7 cellular contexts compared by ENCODE assay signal in genomic region chr9:13279284-13280162, GRCh38. TPM values are rescaled to one million over a fixed set of nuclear protein-coding genes. Genes with fewer than 3 reads are reported as not detected.
DNase-seq lines count a peak whose midpoint lies in the region; FAIRE-seq and TF ChIP-seq lines count a peak whose summit lies in the region.

Gene MPDZ (minus strand): TSS chr9:13279692. CDS start chr9:13250315, 29,377 bp downstream.

- H3K79me1 ChIP-seq in mesenchymal stem cell (replicated peaks; ENCODE audit: low read length, poor library complexity, severe bottlenecking): no peaks in the 10 kb centered on the region

- peak within 1 kb of the TSS; percentile 92 for H4K91ac ChIP-seq in mesenchymal stem cell (ENCODE audit: low read length)

- H2AK5ac ChIP-seq in mesenchymal stem cell (ENCODE audit: low read length, severe bottlenecking): no peak within 1 kb of the TSS

- H3K4me2 ChIP-seq in mesenchymal stem cell (ENCODE audit: low read length, poor library complexity, severe bottlenecking): peak within 1 kb of the TSS; percentile 85

- H3K9me3 ChIP-seq in Peyer's patch (no peaks in the 10 kb centered on the region), mesenchymal stem cell (ENCODE audit: control insufficient read depth, low read length) (no peaks in the 10 kb centered on the region), transverse colon (no peaks in the 10 kb centered on the region)

- peak within 1 kb of the TSS; percentile 38 to 79 for H2BK12ac ChIP-seq in mesenchymal stem cell (ENCODE audit: low read length in 2 of 2)

- TF ChIP-seq CTCF in Peyer's patch (IDR thresholded peaks at IDR 0.05) (no peak), transverse colon (IDR thresholded peaks at IDR 0.05) (no peak)

- H3K27me3 ChIP-seq in Peyer's patch (no peaks in the 10 kb centered on the region), mesenchymal stem cell (ENCODE audit: control insufficient read depth in 1 of 2, insufficient read depth in 1 of 2, low read length in 2 of 2) (no peaks in the 10 kb centered on the region), transverse colon (peaks cover 22% of the 10 kb centered on the region)

- peak within 1 kb of the TSS; percentile 68 to 73 for H3K23ac ChIP-seq in mesenchymal stem cell (ENCODE audit: low read length in 2 of 2)

- H3K27ac ChIP-seq in Peyer's patch (peak within 1 kb of the TSS; percentile 52 to 92 (median 68)), mesenchymal stem cell (ENCODE audit: low read length, poor library complexity, severe bottlenecking) (peak within 1 kb of the TSS; percentile 78), transverse colon (peak within 1 kb of the TSS; percentile 86 to 93 (median 88))

- intact Hi-C loops in transverse colon (cut with DNase I; ENCODE audit: low total_unique reads): no loop called here

- FAIRE-seq in GM12892 (lab: Jason Lieb, UNC): no peak

- H2BK5ac ChIP-seq in mesenchymal stem cell (ENCODE audit: low read depth, low read length, poor library complexity, severe bottlenecking): no peak within 1 kb of the TSS

- no peak for TF ChIP-seq EP300 in transverse colon (IDR thresholded peaks at IDR 0.05; ENCODE audit: low read depth)

- TF ChIP-seq POLR2A in Peyer's patch (IDR thresholded peaks at IDR 0.05) (no peak), erythroblast (IDR thresholded peaks at IDR 0.05; ENCODE audit: low read length) (no peak), transverse colon (IDR thresholded peaks at IDR 0.05) (no peak), GM12892 (IDR thresholded peaks at IDR 0.05; ENCODE audit: low read depth, low read length) (no peak)

- H3K36me3 ChIP-seq in Peyer's patch (no peaks in the 10 kb centered on the region), mesenchymal stem cell (ENCODE audit: control insufficient read depth in 1 of 2, insufficient read depth in 2 of 2, low read depth in 1 of 2, low read length in 2 of 2) (no peaks in the 10 kb centered on the region), transverse colon (no peaks in the 10 kb centered on the region)

- whole genome bisulfite sequencing in mesenchymal stem cell: 7% methylated on average over 73 of the region's 82 CpGs
- WGBS in transverse colon (ENCODE audit: low coverage in 1 of 2), 2 donors: 22 to 56% methylated on average over 7 to 39 of the region's 82 CpGs

- DNase-seq in HK-2 (ENCODE audit: unreplicated experiment) (peak; percentile 51), Peyer's patch (peak in 1 of 3 donors; percentile 55), erythroblast (lab: John Stamatoyannopoulos, UW) (peak; percentile 66 to 69), mesenchymal stem cell (peak; percentile 81), transverse colon (peak; percentile 37), GM12892 (ENCODE audit: insufficient read length) (no peak)
- no peak for DNase-seq in activated CD4-positive, CD25-positive, alpha-beta regulatory T cell treated with anti-CD3 and anti-CD28 coated beads, Interleukin-2, amount 50 U/mL, for 72 hours

- H2AFZ ChIP-seq in mesenchymal stem cell (ENCODE audit: low read depth, low read length): peak within 1 kb of the TSS; percentile 77

- H3K18ac ChIP-seq in mesenchymal stem cell (ENCODE audit: low read depth in 1 of 2, low read length in 2 of 2): peak within 1 kb of the TSS; percentile 93 to 99

- peak within 1 kb of the TSS; percentile 94 for H2BK120ac ChIP-seq in mesenchymal stem cell (ENCODE audit: low read depth, low read length)

- peak within 1 kb of the TSS; percentile 99 for H4K8ac ChIP-seq in mesenchymal stem cell (ENCODE audit: low read length)

- H3K9ac ChIP-seq in mesenchymal stem cell (ENCODE audit: low read length): peak within 1 kb of the TSS; percentile 96

- peaks cover 0 to 4% (median 0%) of the 10 kb centered on the region in 4 donors for H3K4me1 ChIP-seq in Peyer's patch
- H3K4me1 ChIP-seq in mesenchymal stem cell (ENCODE audit: control insufficient read depth, insufficient read depth, low read depth, low read length): peaks cover 1% of the 10 kb centered on the region
- H3K4me1 ChIP-seq in transverse colon: peaks cover 0 to 12% (median 2%) of the 10 kb centered on the region in 4 donors

- in situ Hi-C loops in transverse colon (cut with MboI; ENCODE audit: low pct_ligation_motif_present in 1 of 4, low pct_unique_long_range_greater_than_20kb in 1 of 4, low sequenced_read_pairs in 3 of 4): no loop called here

- peak within 1 kb of the TSS; percentile 99 for H2BK15ac ChIP-seq in mesenchymal stem cell (ENCODE audit: low read depth, poor library complexity, severe bottlenecking)

- peak within 1 kb of the TSS in 1 of 2 experiments; percentile 98 for H3K14ac ChIP-seq in mesenchymal stem cell (ENCODE audit: low read length in 2 of 2)

- peak within 1 kb of the TSS; percentile 90 to 99 for H3K4ac ChIP-seq in mesenchymal stem cell (ENCODE audit: low read depth in 1 of 2, low read length in 2 of 2)

- H3K4me3 ChIP-seq in Peyer's patch (peak within 1 kb of the TSS; percentile 29 to 64 (median 48)), mesenchymal stem cell (ENCODE audit: insufficient read depth in 1 of 2, low read depth in 1 of 2, low read length in 2 of 2) (peak within 1 kb of the TSS; percentile 70 to 92), transverse colon (peak within 1 kb of the TSS; percentile 46 to 60 (median 56))

RNA-seq across cellular contexts. Expression of gene MPDZ, which starts in this region (rescaled TPM):
- 10 to 100 TPM in 2 of 4 donors, 1 to 10 TPM in 2; 4.6 to 34.7 (median 10.8) TPM for total RNA-seq in Peyer's patch
- polyA plus RNA-seq in mesenchymal stem cell (2013, experiment 1 of 2): 21.5 TPM
- 22.9 TPM for polyA plus RNA-seq in mesenchymal stem cell (2013, experiment 2 of 2)
- total RNA-seq in transverse colon: 10 to 100 TPM in 3 of 4 donors, 1 to 10 TPM in 1; 9.7 to 62.1 (median 14.5) TPM
- not detected for polyA plus RNA-seq in GM12892 (2012; ENCODE audit: missing spikeins)

Comparison
In these comparisons a context has a peak if more than half of its experiments do, and no peak if none do; other contexts are left out.
1. DNase-seq: peak in HK-2 (single experiment), erythroblast (2 of 2), mesenchymal stem cell (single experiment) and transverse colon (single experiment); none in activated CD4-positive, CD25-positive, alpha-beta regulatory T cell treated with anti-CD3 and anti-CD28 coated beads, Interleukin-2, amount 50 U/mL, for 72 hours (single experiment) and GM12892 (single experiment).
2. Peak in every context shown above with its lines, with median percentiles within 50 percentile points of each other: H3K27ac ChIP-seq and H3K4me3 ChIP-seq.